27 cellular contexts compared by ENCODE assay signal in the genomic region with DNA sequence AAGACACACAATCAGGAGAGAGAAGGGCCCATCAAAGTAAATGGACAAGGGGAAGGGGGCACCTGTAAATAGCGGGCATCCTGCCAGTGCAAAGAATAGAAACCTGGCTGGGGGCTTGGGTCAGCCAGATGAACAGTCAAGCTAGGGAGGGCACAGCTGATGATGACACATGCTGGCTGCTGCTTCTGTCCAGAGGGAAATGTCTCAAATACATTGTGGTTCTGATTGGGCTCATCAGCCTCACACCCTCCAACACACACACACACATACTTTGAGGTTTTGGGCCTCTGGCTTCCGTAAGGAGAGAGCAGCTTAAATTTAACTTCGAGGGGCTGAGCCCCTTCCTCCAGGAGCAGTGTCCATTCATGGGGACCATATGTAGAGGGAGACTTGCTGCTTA. TPM values are rescaled to one million over a fixed set of nuclear protein-coding genes. Genes with fewer than 3 reads are reported as not detected.
"Had no signal": no experiment of that assay in that cellular context is flagged by ENCODE, and none has a peak within 500 bp of the region (broad histone marks: within the 10 kb centered on the region; RNA-seq: fewer than 3 reads in every experiment).

No MANE protein-coding gene starts in this region.

- H3K27ac Mint-ChIP-seq: dendritic cell treated with granulocyte-macrophage colony-stimulating factor and Interleukin-4, amounts not matched to agents 40 ng/mL and 50 ng/mL, for 4 days; immature natural killer cell had no signal

- H3K27ac ChIP-seq: gastroesophageal sphincter, ovary, right atrium auricular region, sigmoid colon, stomach, thoracic aorta, transverse colon had no signal

- H3K36me3 Mint-ChIP-seq: immature natural killer cell; naive thymus-derived CD8-positive, alpha-beta T cell had no signal

- H3K36me3 ChIP-seq: gastroesophageal sphincter, ovary, right atrium auricular region, sigmoid colon, stomach, thoracic aorta, transverse colon had no signal

- H3K4me3 Mint-ChIP-seq: dendritic cell treated with granulocyte-macrophage colony-stimulating factor and Interleukin-4, amounts not matched to agents 40 ng/mL and 50 ng/mL, for 4 days; immature natural killer cell; naive thymus-derived CD8-positive, alpha-beta T cell; neural crest cell had no signal

- H3K27me3 ChIP-seq: gastroesophageal sphincter, ovary, right atrium auricular region, sigmoid colon, stomach, transverse colon had no signal

- H3K4me1 ChIP-seq: gastroesophageal sphincter, right atrium auricular region, sigmoid colon, stomach, transverse colon had no signal

- H3K4me1 Mint-ChIP-seq: immature natural killer cell, neural crest cell had no signal

- H3K4me3 ChIP-seq: gastroesophageal sphincter, lung, ovary, right atrium auricular region, sigmoid colon, stomach, thoracic aorta, transverse colon had no signal

- H3K9me3 ChIP-seq: ovary, right atrium auricular region, sigmoid colon, thoracic aorta, transverse colon had no signal

- DNase-seq: cerebellar nuclear complex; erythroblast; immature natural killer cell; kidney; left cardiac atrium; left ventricle myocardium superior; mesendoderm; naive thymus-derived CD8-positive, alpha-beta T cell; nucleus accumbens; ovary; sigmoid colon; small intestine; stimulated activated CD4-positive, alpha-beta T cell treated with anti-CD3 and anti-CD28 coated beads, Interleukin-12 subunit alpha, Interleukin-12 subunit beta, amount 100 ng/mL, for 4 hours; stimulated activated naive CD4-positive, alpha-beta T cell; stomach; substantia nigra; transverse colon had no signal

RNA-seq across cellular contexts. Expression of gene SPATA31E1, which starts 27.6 kb away (rescaled TPM):
- total RNA-seq: endothelial cell of umbilical vein; fibroblast of villous mesenchyme; gastroesophageal sphincter; kidney; left cardiac atrium; left ventricle myocardium superior; lung; naive thymus-derived CD8-positive, alpha-beta T cell; ovary; posterior vena cava; right atrium auricular region; sigmoid colon; stomach; thoracic aorta; transverse colon; ureter had no signal
- polyA plus RNA-seq: endothelial cell of umbilical vein; immature natural killer cell; lung; naive thymus-derived CD8-positive, alpha-beta T cell; ovary; small intestine; stomach had no signal
